Comparison of ENCODE assay signal across 14 cellular contexts in the genomic region with DNA sequence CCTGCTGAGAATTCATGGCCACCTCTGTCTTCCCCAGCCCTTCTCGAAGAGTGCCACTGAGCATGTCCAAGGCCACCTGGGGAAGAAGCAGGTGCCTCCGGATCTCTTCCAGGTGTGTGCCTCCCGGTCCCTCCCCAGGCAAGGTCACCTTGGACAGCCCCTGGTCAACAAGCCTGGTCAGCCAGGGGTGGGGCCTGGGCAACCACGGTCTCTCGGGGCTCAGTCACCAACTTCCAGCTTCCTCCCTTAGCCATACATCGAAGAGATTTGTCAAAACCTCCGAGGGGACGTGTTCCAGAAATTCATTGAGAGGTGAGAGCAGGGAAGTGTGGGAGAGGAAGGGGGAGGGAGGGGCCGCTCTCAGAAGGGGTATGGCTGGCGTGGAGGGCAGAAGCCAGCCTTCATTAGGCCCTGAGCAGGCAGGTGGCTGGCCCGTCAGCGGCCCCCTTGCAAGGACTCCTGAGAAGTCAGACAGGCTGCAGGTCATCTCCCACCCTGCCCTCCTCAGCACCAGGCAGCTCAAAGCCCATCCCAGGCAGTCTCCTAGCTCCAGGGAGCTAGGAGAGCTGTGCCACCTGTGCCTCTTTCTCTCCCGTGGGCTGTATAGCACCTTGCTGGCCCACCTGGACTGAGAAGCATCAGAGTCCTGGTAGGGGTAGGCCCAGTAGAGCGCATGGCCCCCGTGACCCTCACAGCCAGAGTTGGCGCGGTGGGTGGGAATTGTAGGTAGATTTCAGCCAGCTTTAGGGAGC. TPM values are rescaled to one million over a fixed set of nuclear protein-coding genes. Genes with fewer than 3 reads are reported as not detected.
DNase-seq lines count a peak whose midpoint lies in the region; ATAC-seq and TF ChIP-seq lines count a peak whose summit lies in the region.
"Had no signal": no experiment of that assay in that cellular context is flagged by ENCODE, and none has a peak within 500 bp of the region (broad histone marks: within the 10 kb centered on the region; RNA-seq: fewer than 3 reads in every experiment).

No MANE protein-coding gene starts in this region.

- H3K27me3 ChIP-seq in lower lobe of right lung (ENCODE audit: low read depth) (no peaks in the 10 kb centered on the region), tibial nerve (no peaks in the 10 kb centered on the region), GM23338 (ENCODE audit: insufficient read depth) (no peaks in the 10 kb centered on the region), dorsolateral prefrontal cortex (no peaks in the 10 kb centered on the region)

- H3K27ac ChIP-seq in lower lobe of right lung, result peak overlapping the region; percentile 93
- H3K27ac ChIP-seq in tibial nerve, result peak overlapping the region in 3 of 4 donors; percentile 35 to 96 (median 90)
- H3K27ac ChIP-seq in GM23338 (ENCODE audit: low read depth), result no peak overlapping the region
- peak overlapping the region in 17 of 59 donors; percentile 4 to 92 (median 41) for H3K27ac ChIP-seq in dorsolateral prefrontal cortex
- H3K27ac ChIP-seq: epithelial cell of prostate had no signal

- DNase-seq in activated naive CD4-positive, alpha-beta T cell treated with anti-CD3 and anti-CD28 coated beads for 36 hours, result no peak
- no peak for DNase-seq in activated naive CD4-positive, alpha-beta T cell (lab: John Stamatoyannopoulos, UW)
- DNase-seq in lower lobe of right lung, result peak; percentile 29
- no peak for DNase-seq in tibial nerve (ENCODE audit: low spot score in 2 of 2)
- DNase-seq in GM23338 (ENCODE audit: low spot score), result no peak
- DNase-seq in dorsolateral prefrontal cortex, result no peak
- DNase-seq: NCI-H1436, retina had no signal

- ATAC-seq in activated T-helper 17 cell treated with anti-CD3 and anti-CD28 coated beads, Interleukin-2, amount 50 U/mL, for 72 hours (replicated peaks), result no peak
- ATAC-seq in lower lobe of right lung, result no peak
- no peak for ATAC-seq in GM19452 (IDR thresholded peaks at IDR 0.05; ENCODE audit: unreplicated experiment)
- ATAC-seq in GM23338, result no peak

- CTCF ChIA-PET in activated naive CD4-positive, alpha-beta T cell treated with anti-CD3 and anti-CD28 coated beads for 36 hours (lab: Charles Lee), result no interaction called here

- H3K79me2 ChIP-seq in GM23338 (replicated peaks; ENCODE audit: insufficient read depth), result peaks cover 15% of the 10 kb centered on the region; the same call in 1 of the 2 replicates

- peaks cover 49% of the 10 kb centered on the region for H3K4me1 Mint-ChIP-seq in activated naive CD4-positive, alpha-beta T cell treated with anti-CD3 and anti-CD28 coated beads for 36 hours (ENCODE audit: low read depth)
- peaks cover 15% of the 10 kb centered on the region for H3K4me1 Mint-ChIP-seq in activated T-helper 17 cell treated with anti-CD3 and anti-CD28 coated beads, Interleukin-2, amount 50 U/mL, for 72 hours
- H3K4me1 Mint-ChIP-seq in GM23338, result peaks cover 25% of the 10 kb centered on the region

- H3K27ac Mint-ChIP-seq in activated naive CD4-positive, alpha-beta T cell treated with anti-CD3 and anti-CD28 coated beads for 36 hours, result peak overlapping the region; percentile 99
- H3K27ac Mint-ChIP-seq in activated T-helper 17 cell treated with anti-CD3 and anti-CD28 coated beads, Interleukin-2, amount 50 U/mL, for 72 hours, result peak overlapping the region; percentile 84
- no peak overlapping the region for H3K27ac Mint-ChIP-seq in GM23338
- H3K27ac Mint-ChIP-seq: type B pancreatic cell had no signal

- no peak overlapping the region for H2AFZ ChIP-seq in GM23338

- peaks cover 50% of the 10 kb centered on the region for H3K36me3 Mint-ChIP-seq in activated naive CD4-positive, alpha-beta T cell treated with anti-CD3 and anti-CD28 coated beads for 36 hours (ENCODE audit: low read depth)
- H3K36me3 Mint-ChIP-seq in activated T-helper 17 cell treated with anti-CD3 and anti-CD28 coated beads, Interleukin-2, amount 50 U/mL, for 72 hours (ENCODE audit: low read depth), result peaks cover 94% of the 10 kb centered on the region
- H3K36me3 Mint-ChIP-seq in GM23338 (ENCODE audit: low read depth), result peaks cover 34% of the 10 kb centered on the region
- H3K36me3 Mint-ChIP-seq: type B pancreatic cell had no signal

- intact Hi-C loops in activated naive CD4-positive, alpha-beta T cell treated with anti-CD3 and anti-CD28 coated beads for 36 hours (cut with micrococcal nuclease), result no loop called here
- intact Hi-C loops in lower lobe of right lung (cut with DNase I), result no loop called here
- intact Hi-C loops in dorsolateral prefrontal cortex (cut with DNase I), result no loop called here

- no peaks in the 10 kb centered on the region for H3K9me2 ChIP-seq in GM23338 (ENCODE audit: insufficient read depth)

- H3K9me3 ChIP-seq in lower lobe of right lung, result no peaks in the 10 kb centered on the region
- H3K9me3 ChIP-seq in tibial nerve, result no peaks in the 10 kb centered on the region
- H3K9me3 ChIP-seq: HAP-1 had no signal

- no peak for TF ChIP-seq EP300 in tibial nerve (IDR thresholded peaks at IDR 0.05)

- no peak overlapping the region for H3K4me2 ChIP-seq in GM23338

- H3K27me3 Mint-ChIP-seq in activated naive CD4-positive, alpha-beta T cell treated with anti-CD3 and anti-CD28 coated beads for 36 hours (ENCODE audit: low read depth), result no peaks in the 10 kb centered on the region
- no peaks in the 10 kb centered on the region for H3K27me3 Mint-ChIP-seq in activated T-helper 17 cell treated with anti-CD3 and anti-CD28 coated beads, Interleukin-2, amount 50 U/mL, for 72 hours
- H3K27me3 Mint-ChIP-seq in GM23338 (ENCODE audit: insufficient read depth, low read depth, poor library complexity), result peaks cover 7% of the 10 kb centered on the region
- H3K27me3 Mint-ChIP-seq: brain, type B pancreatic cell had no signal

- H3K4me3 Mint-ChIP-seq in activated naive CD4-positive, alpha-beta T cell treated with anti-CD3 and anti-CD28 coated beads for 36 hours, result no peak overlapping the region
- H3K4me3 Mint-ChIP-seq in activated T-helper 17 cell treated with anti-CD3 and anti-CD28 coated beads, Interleukin-2, amount 50 U/mL, for 72 hours, result peak overlapping the region; percentile 99
- no peak overlapping the region for H3K4me3 Mint-ChIP-seq in GM23338
- H3K4me3 Mint-ChIP-seq: brain, type B pancreatic cell had no signal

- H3K4me3 ChIP-seq in lower lobe of right lung (no peak overlapping the region), tibial nerve (no peak overlapping the region), GM23338 (no peak overlapping the region), dorsolateral prefrontal cortex (no peak overlapping the region)
- H3K4me3 ChIP-seq: HAP-1 had no signal

- TF ChIP-seq CTCF in lower lobe of right lung (IDR thresholded peaks at IDR 0.05), result no peak
- TF ChIP-seq CTCF in tibial nerve (IDR thresholded peaks at IDR 0.05), result no peak
- TF ChIP-seq CTCF in GM23338 (conservative IDR thresholded peaks at IDR 0.05; ENCODE audit: low read depth in 2 of 2), result no peak
- no peak for TF ChIP-seq CTCF in dorsolateral prefrontal cortex (IDR thresholded peaks at IDR 0.05 in 54 of 56, conservative IDR thresholded peaks at IDR 0.05 in 2 of 56; ENCODE audit: low read depth in 1 of 56, partially characterized antibody in 56 of 56)

- H3K9me3 Mint-ChIP-seq in activated naive CD4-positive, alpha-beta T cell treated with anti-CD3 and anti-CD28 coated beads for 36 hours, result no peaks in the 10 kb centered on the region
- no peaks in the 10 kb centered on the region for H3K9me3 Mint-ChIP-seq in activated T-helper 17 cell treated with anti-CD3 and anti-CD28 coated beads, Interleukin-2, amount 50 U/mL, for 72 hours
- H3K9me3 Mint-ChIP-seq in GM23338, result no peaks in the 10 kb centered on the region
- H3K9me3 Mint-ChIP-seq: brain, type B pancreatic cell had no signal

- H3K36me3 ChIP-seq in lower lobe of right lung (peaks cover 66% of the 10 kb centered on the region), tibial nerve (peaks cover 5 to 65% (median 54%) of the 10 kb centered on the region in 3 donors), GM23338 (ENCODE audit: insufficient read depth) (peaks cover 7% of the 10 kb centered on the region)

- 87 to 92% methylated on average over 15 to 17 of the region's 17 CpGs for WGBS in tibial nerve, 2 donors

- H3K4me1 ChIP-seq in lower lobe of right lung (peaks cover 92% of the 10 kb centered on the region), tibial nerve (peaks cover 0 to 65% (median 50%) of the 10 kb centered on the region in 4 donors), GM23338 (ENCODE audit: insufficient read depth) (peaks cover 12% of the 10 kb centered on the region; the same call in 1 of the 2 replicates)
- H3K4me1 ChIP-seq: HAP-1 had no signal

- H4K20me1 ChIP-seq in GM23338 (replicated peaks; ENCODE audit: insufficient read depth), result no peaks in the 10 kb centered on the region; the same call in 1 of the 2 replicates

- no peak for TF ChIP-seq POLR2A in tibial nerve (IDR thresholded peaks at IDR 0.05)

- peaks cover 11% of the 10 kb centered on the region for H3F3A ChIP-seq in GM23338 (replicated peaks; ENCODE audit: low read depth)

TF ChIP-seq in GM23338, 12 proteins besides CTCF, POLR2A, EP300 and RAD21 (continues in another document):
- no peak for TF ChIP-seq POLR2AphosphoS5 (IDR thresholded peaks at IDR 0.05; ENCODE audit: low read depth)

RNA-seq across cellular contexts. Expression of gene ANKRD13D, which starts 9.3 kb away (rescaled TPM):
- 10 to 100 TPM; 56.2 to 61.9 TPM for total RNA-seq in activated naive CD4-positive, alpha-beta T cell treated with anti-CD3 and anti-CD28 coated beads for 36 hours
- total RNA-seq in activated T-helper 17 cell treated with anti-CD3 and anti-CD28 coated beads, Interleukin-2, amount 50 U/mL, for 72 hours, result 100 to 1,000 TPM; 102 to 137 TPM
- total RNA-seq in lower lobe of right lung (66.9 TPM), tibial nerve (100 to 1,000 TPM in 1 of 4 donors, 10 to 100 TPM in 3; 46.8 to 158 (median 69.5) TPM), dorsolateral prefrontal cortex (100 to 1,000 TPM in 5 of 120 experiments, 10 to 100 TPM in 115; 54.5 to 110 (median 77.3) TPM)
- total RNA-seq in GM23338 (2014; rRNA removed; shearing (Covaris generic)), result 15.7 and 30.8 TPM in 2 replicates
- 19.5 and 20.3 TPM in 2 replicates for polyA plus RNA-seq in GM23338 (2016; fragmentation: Nextera tagmentation; extraction: Ambion mirVana)

RNA-seq across cellular contexts. Expression of gene GRK2, which starts 13.5 kb away (rescaled TPM):
- 100 to 1,000 TPM; 293 to 295 TPM for total RNA-seq in activated naive CD4-positive, alpha-beta T cell treated with anti-CD3 and anti-CD28 coated beads for 36 hours
- total RNA-seq in activated T-helper 17 cell treated with anti-CD3 and anti-CD28 coated beads, Interleukin-2, amount 50 U/mL, for 72 hours, result 100 to 1,000 TPM; 197 to 265 TPM
- total RNA-seq in lower lobe of right lung (101 TPM), tibial nerve (100 to 1,000 TPM in 1 of 4 donors, 10 to 100 TPM in 3; 46.0 to 134 (median 65.4) TPM), dorsolateral prefrontal cortex (100 to 1,000 TPM in 93 of 120 experiments, 10 to 100 TPM in 27; 63.9 to 144 (median 111) TPM)
- 62.2 and 72.5 TPM in 2 replicates for total RNA-seq in GM23338 (2014; rRNA removed; shearing (Covaris generic))
- polyA plus RNA-seq in GM23338 (2016; fragmentation: Nextera tagmentation; extraction: Ambion mirVana), result 19.5 and 21.7 TPM in 2 replicates

RNA-seq across cellular contexts. Expression of gene SSH3, which starts 23.6 kb away (rescaled TPM):
- 1 to 10 TPM; 4.1 to 5.4 TPM for total RNA-seq in activated naive CD4-positive, alpha-beta T cell treated with anti-CD3 and anti-CD28 coated beads for 36 hours
- total RNA-seq in activated T-helper 17 cell treated with anti-CD3 and anti-CD28 coated beads, Interleukin-2, amount 50 U/mL, for 72 hours, result 10 to 100 TPM; 15.8 to 22.0 TPM
- 37.7 TPM for total RNA-seq in lower lobe of right lung
- 10 to 100 TPM; 28.5 to 51.6 (median 43.1) TPM for total RNA-seq in tibial nerve
- 40.0 and 45.8 TPM in 2 replicates for total RNA-seq in GM23338 (2014; rRNA removed; shearing (Covaris generic))
- 17.8 and 25.1 TPM in 2 replicates for polyA plus RNA-seq in GM23338 (2016; fragmentation: Nextera tagmentation; extraction: Ambion mirVana)
- total RNA-seq in dorsolateral prefrontal cortex, result 10 to 100 TPM; 15.0 to 46.9 (median 26.2) TPM
